In the genomic region with DNA sequence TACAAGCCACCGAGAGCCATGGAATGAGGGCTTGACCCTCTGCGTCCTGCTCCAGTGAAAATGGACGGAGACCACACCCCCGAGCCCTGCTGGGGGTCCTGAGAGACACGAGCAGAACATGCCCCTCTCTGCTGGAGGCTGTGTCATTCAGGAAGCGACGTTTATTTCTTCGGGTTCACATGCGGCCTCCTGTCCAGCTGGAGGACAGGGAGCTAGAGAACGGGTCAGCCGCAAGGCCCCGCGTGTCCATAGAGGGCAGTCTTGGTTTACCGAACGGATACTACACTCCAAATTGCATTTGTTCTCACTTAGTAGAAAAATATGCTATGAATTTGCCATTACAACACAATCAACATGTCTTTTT, we compare ENCODE assay signal across 1 cellular context.
TF ChIP-seq lines count a peak whose summit lies in the region.

No MANE protein-coding gene starts in this region.

TF ChIP-seq in GM23338, 12 proteins besides CTCF, POLR2A, EP300 and RAD21:
- TF ChIP-seq, protein P1, sequence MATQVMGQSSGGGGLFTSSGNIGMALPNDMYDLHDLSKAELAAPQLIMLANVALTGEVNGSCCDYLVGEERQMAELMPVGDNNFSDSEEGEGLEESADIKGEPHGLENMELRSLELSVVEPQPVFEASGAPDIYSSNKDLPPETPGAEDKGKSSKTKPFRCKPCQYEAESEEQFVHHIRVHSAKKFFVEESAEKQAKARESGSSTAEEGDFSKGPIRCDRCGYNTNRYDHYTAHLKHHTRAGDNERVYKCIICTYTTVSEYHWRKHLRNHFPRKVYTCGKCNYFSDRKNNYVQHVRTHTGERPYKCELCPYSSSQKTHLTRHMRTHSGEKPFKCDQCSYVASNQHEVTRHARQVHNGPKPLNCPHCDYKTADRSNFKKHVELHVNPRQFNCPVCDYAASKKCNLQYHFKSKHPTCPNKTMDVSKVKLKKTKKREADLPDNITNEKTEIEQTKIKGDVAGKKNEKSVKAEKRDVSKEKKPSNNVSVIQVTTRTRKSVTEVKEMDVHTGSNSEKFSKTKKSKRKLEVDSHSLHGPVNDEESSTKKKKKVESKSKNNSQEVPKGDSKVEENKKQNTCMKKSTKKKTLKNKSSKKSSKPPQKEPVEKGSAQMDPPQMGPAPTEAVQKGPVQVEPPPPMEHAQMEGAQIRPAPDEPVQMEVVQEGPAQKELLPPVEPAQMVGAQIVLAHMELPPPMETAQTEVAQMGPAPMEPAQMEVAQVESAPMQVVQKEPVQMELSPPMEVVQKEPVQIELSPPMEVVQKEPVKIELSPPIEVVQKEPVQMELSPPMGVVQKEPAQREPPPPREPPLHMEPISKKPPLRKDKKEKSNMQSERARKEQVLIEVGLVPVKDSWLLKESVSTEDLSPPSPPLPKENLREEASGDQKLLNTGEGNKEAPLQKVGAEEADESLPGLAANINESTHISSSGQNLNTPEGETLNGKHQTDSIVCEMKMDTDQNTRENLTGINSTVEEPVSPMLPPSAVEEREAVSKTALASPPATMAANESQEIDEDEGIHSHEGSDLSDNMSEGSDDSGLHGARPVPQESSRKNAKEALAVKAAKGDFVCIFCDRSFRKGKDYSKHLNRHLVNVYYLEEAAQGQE (IDR thresholded peaks at IDR 0.05; ENCODE audit: unreplicated experiment), result no peak
- TF ChIP-seq CREB1 (CRISPR knock-in tag; IDR thresholded peaks at IDR 0.05; ENCODE audit: low read depth), result no peak
- TF ChIP-seq NANOG (IDR thresholded peaks at IDR 0.05; ENCODE audit: borderline replicate concordance), result no peak
- TF ChIP-seq ZNF114 (CRISPR knock-in tag; IDR thresholded peaks at IDR 0.05), result no peak
- no peak for TF ChIP-seq EZH2 (IDR thresholded peaks at IDR 0.05; ENCODE audit: low read depth, unreplicated experiment)
- no peak for TF ChIP-seq POLR2AphosphoS5 (IDR thresholded peaks at IDR 0.05; ENCODE audit: low read depth)
- no peak for TF ChIP-seq EZH2phosphoT487 (IDR thresholded peaks at IDR 0.05; ENCODE audit: unreplicated experiment)
- no peak for TF ChIP-seq STAT1 (IDR thresholded peaks at IDR 0.05; ENCODE audit: unreplicated experiment)
- TF ChIP-seq JUNB (IDR thresholded peaks at IDR 0.05; ENCODE audit: unreplicated experiment), result no peak
- TF ChIP-seq, protein P2, sequence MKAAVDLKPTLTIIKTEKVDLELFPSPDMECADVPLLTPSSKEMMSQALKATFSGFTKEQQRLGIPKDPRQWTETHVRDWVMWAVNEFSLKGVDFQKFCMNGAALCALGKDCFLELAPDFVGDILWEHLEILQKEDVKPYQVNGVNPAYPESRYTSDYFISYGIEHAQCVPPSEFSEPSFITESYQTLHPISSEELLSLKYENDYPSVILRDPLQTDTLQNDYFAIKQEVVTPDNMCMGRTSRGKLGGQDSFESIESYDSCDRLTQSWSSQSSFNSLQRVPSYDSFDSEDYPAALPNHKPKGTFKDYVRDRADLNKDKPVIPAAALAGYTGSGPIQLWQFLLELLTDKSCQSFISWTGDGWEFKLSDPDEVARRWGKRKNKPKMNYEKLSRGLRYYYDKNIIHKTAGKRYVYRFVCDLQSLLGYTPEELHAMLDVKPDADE (IDR thresholded peaks at IDR 0.05), result no peak
- TF ChIP-seq, protein P3, sequence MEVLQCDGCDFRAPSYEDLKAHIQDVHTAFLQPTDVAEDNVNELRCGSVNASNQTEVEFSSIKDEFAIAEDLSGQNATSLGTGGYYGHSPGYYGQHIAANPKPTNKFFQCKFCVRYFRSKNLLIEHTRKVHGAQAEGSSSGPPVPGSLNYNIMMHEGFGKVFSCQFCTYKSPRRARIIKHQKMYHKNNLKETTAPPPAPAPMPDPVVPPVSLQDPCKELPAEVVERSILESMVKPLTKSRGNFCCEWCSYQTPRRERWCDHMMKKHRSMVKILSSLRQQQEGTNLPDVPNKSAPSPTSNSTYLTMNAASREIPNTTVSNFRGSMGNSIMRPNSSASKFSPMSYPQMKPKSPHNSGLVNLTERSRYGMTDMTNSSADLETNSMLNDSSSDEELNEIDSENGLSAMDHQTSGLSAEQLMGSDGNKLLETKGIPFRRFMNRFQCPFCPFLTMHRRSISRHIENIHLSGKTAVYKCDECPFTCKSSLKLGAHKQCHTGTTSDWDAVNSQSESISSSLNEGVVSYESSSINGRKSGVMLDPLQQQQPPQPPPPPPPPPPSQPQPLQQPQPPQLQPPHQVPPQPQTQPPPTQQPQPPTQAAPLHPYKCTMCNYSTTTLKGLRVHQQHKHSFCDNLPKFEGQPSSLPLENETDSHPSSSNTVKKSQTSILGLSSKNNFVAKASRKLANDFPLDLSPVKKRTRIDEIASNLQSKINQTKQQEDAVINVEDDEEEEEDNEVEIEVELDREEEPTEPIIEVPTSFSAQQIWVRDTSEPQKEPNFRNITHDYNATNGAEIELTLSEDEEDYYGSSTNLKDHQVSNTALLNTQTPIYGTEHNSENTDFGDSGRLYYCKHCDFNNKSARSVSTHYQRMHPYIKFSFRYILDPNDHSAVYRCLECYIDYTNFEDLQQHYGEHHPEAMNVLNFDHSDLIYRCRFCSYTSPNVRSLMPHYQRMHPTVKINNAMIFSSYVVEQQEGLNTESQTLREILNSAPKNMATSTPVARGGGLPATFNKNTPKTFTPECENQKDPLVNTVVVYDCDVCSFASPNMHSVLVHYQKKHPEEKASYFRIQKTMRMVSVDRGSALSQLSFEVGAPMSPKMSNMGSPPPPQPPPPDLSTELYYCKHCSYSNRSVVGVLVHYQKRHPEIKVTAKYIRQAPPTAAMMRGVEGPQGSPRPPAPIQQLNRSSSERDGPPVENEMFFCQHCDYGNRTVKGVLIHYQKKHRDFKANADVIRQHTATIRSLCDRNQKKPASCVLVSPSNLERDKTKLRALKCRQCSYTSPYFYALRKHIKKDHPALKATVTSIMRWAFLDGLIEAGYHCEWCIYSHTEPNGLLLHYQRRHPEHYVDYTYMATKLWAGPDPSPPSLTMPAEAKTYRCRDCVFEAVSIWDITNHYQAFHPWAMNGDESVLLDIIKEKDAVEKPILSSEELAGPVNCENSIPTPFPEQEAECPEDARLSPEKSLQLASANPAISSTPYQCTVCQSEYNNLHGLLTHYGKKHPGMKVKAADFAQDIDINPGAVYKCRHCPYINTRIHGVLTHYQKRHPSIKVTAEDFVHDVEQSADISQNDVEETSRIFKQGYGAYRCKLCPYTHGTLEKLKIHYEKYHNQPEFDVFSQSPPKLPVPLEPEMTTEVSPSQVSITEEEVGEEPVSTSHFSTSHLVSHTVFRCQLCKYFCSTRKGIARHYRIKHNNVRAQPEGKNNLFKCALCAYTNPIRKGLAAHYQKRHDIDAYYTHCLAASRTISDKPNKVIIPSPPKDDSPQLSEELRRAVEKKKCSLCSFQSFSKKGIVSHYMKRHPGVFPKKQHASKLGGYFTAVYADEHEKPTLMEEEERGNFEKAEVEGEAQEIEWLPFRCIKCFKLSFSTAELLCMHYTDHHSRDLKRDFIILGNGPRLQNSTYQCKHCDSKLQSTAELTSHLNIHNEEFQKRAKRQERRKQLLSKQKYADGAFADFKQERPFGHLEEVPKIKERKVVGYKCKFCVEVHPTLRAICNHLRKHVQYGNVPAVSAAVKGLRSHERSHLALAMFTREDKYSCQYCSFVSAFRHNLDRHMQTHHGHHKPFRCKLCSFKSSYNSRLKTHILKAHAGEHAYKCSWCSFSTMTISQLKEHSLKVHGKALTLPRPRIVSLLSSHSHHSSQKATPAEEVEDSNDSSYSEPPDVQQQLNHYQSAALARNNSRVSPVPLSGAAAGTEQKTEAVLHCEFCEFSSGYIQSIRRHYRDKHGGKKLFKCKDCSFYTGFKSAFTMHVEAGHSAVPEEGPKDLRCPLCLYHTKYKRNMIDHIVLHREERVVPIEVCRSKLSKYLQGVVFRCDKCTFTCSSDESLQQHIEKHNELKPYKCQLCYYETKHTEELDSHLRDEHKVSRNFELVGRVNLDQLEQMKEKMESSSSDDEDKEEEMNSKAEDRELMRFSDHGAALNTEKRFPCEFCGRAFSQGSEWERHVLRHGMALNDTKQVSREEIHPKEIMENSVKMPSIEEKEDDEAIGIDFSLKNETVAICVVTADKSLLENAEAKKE (CRISPR knock-in tag; IDR thresholded peaks at IDR 0.05), result no peak
